Comparison of ENCODE assay signal across 13 cellular contexts in genomic region chrX:43676960-43677582, GRCh38. TPM values are rescaled to one million over a fixed set of nuclear protein-coding genes. Genes with fewer than 3 reads are reported as not detected.
DNase-seq lines count a peak whose midpoint lies in the region; ATAC-seq and TF ChIP-seq lines count a peak whose summit lies in the region.
"Had no signal": no experiment of that assay in that cellular context is flagged by ENCODE, and none has a peak within 500 bp of the region (broad histone marks: within the 10 kb centered on the region; RNA-seq: fewer than 3 reads in every experiment).

No MANE protein-coding gene starts in this region.

- DNase-seq in COLO829 (ENCODE audit: low spot score) (peak; percentile 12), NAMALWA (ENCODE audit: low spot score) (peak; percentile 15), colonic mucosa (no peak), mucosa of descending colon (no peak), LoVo (ENCODE audit: low spot score) (no peak), DMS79 treated with DMSO at 0.1 percent for 48 hours (lab: John Stamatoyannopoulos, UW) (no peak)
- no peak for DNase-seq in activated CD8-positive, alpha-beta memory T cell treated with anti-CD3 and anti-CD28 coated beads, Interleukin-2, amount 50 U/mL, for 4 hours
- DNase-seq: activated T-cell treated with anti-CD3 and anti-CD28 coated beads, Interleukin-2, amount 50 U/mL, for 4 hours; NCI-H1092 treated with DMSO at 0.1 percent for 48 hours had no signal

- H3K36me3 ChIP-seq in colonic mucosa (no peaks in the 10 kb centered on the region), mucosa of descending colon (ENCODE audit: low read depth) (no peaks in the 10 kb centered on the region)
- H3K36me3 ChIP-seq: heart right ventricle had no signal

- H3K9me3 ChIP-seq in colonic mucosa (no peaks in the 10 kb centered on the region), mucosa of descending colon (no peaks in the 10 kb centered on the region)
- H3K9me3 ChIP-seq: heart right ventricle had no signal

- intact Hi-C loops in colonic mucosa (cut with DNase I) (no loop called here), mucosa of descending colon (cut with DNase I, micrococcal nuclease) (no loop called here)

- no peaks in the 10 kb centered on the region for H3K4me1 ChIP-seq in colonic mucosa
- peaks cover 12% of the 10 kb centered on the region for H3K4me1 ChIP-seq in mucosa of descending colon (ENCODE audit: low read depth)

- peaks cover 9% of the 10 kb centered on the region for H3K27me3 ChIP-seq in colonic mucosa

- no peak overlapping the region for H3K4me3 ChIP-seq in colonic mucosa
- H3K4me3 ChIP-seq in mucosa of descending colon = no peak overlapping the region
- H3K4me3 ChIP-seq: heart right ventricle, PC-9 had no signal

- ATAC-seq in mucosa of descending colon = peak; percentile 79
- no peak for ATAC-seq in GM21381 (IDR thresholded peaks at IDR 0.05; ENCODE audit: unreplicated experiment)
- ATAC-seq: activated T-cell treated with anti-CD3 and anti-CD28 coated beads, Interleukin-2, amount 50 U/mL, for 4 hours; stimulated activated effector memory CD8-positive, alpha-beta T cell treated with anti-CD3 and anti-CD28 coated beads, Interleukin-12 subunit alpha, Interleukin-12 subunit beta, amount 100 ng/mL, for 72 hours had no signal

- H3K9ac ChIP-seq in colonic mucosa (ENCODE audit: low read depth in 2 of 2, low read length in 2 of 2) = no peak overlapping the region

- H3K27ac ChIP-seq in colonic mucosa = peak overlapping the region; percentile 39
- H3K27ac ChIP-seq: heart right ventricle, PC-9 had no signal

- no peak for TF ChIP-seq CTCF in colonic mucosa (IDR thresholded peaks at IDR 0.05)
- TF ChIP-seq CTCF in mucosa of descending colon (IDR thresholded peaks at IDR 0.05) = no peak

RNA-seq across cellular contexts. Expression of gene MAOA, which starts 21.0 kb away (rescaled TPM):
- total RNA-seq in colonic mucosa (100 to 1,000 TPM; 307 to 349 TPM), mucosa of descending colon (100 to 1,000 TPM; 270 to 401 (median 390) TPM)

Comparison
In these comparisons a context has a peak if more than half of its experiments do, and no peak if none do; other contexts are left out.
1. DNase-seq: peak in COLO829 (single experiment) and NAMALWA (single experiment); none in colonic mucosa (single experiment), mucosa of descending colon (0 of 3), LoVo (single experiment), activated CD8-positive, alpha-beta memory T cell treated with anti-CD3 and anti-CD28 coated beads, Interleukin-2, amount 50 U/mL, for 4 hours (single experiment) and DMS79 treated with DMSO at 0.1 percent for 48 hours (single experiment).